16 cellular contexts compared by ENCODE assay signal in the genomic region with DNA sequence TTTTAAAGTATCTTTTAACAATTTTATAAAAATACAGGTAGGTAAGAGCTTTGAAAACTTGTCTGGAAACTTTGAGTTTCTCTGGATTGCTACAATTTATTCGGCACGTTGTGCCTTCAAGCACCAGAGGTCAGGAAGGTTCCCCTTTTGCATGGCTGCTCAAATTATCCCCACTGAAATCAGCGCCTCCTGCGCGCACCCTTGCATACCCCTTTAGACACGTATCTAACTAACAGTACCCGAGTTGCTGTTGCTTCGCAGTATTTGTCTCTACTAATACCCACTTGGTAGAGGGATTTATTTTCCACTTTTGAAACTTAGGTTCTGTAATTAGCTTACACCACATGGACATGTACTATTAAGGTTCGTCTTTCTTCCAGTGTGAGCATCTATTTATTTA. TPM values are rescaled to one million over a fixed set of nuclear protein-coding genes. Genes with fewer than 3 reads are reported as not detected.
DNase-seq lines count a peak whose midpoint lies in the region; ATAC-seq, FAIRE-seq and TF ChIP-seq lines count a peak whose summit lies in the region.
"Had no signal": no experiment of that assay in that cellular context is flagged by ENCODE, and none has a peak within 500 bp of the region (broad histone marks: within the 10 kb centered on the region; RNA-seq: fewer than 3 reads in every experiment).

No MANE protein-coding gene starts in this region.

- CTCF ChIA-PET in HCT116 (lab: Charles Lee), result no interaction called here
- CTCF ChIA-PET in OCI-LY7 (lab: Charles Lee; ENCODE audit: unreplicated experiment), result no interaction called here

- TF ChIP-seq CTCF in HCT116 (IDR thresholded peaks at IDR 0.05 in 2 of 3, conservative IDR thresholded peaks at IDR 0.05 in 1 of 3; ENCODE audit: borderline replicate concordance in 1 of 3, insufficient read depth in 1 of 3, low read depth in 2 of 3, low read length in 2 of 3) (no peak), astrocyte (IDR thresholded peaks at IDR 0.05; ENCODE audit: insufficient read depth, low read depth, low read length) (no peak), OCI-LY7 (conservative IDR thresholded peaks at IDR 0.05; ENCODE audit: low read length) (no peak)

- H4K20me1 ChIP-seq in HCT116 (ENCODE audit: insufficient read depth) (no peaks in the 10 kb centered on the region), astrocyte (ENCODE audit: insufficient read depth, low read length) (no peaks in the 10 kb centered on the region), OCI-LY7 (ENCODE audit: insufficient read depth, low read length) (no peaks in the 10 kb centered on the region)

- no peak overlapping the region for H3K27ac Mint-ChIP-seq in astrocyte (ENCODE audit: unreplicated experiment)
- H3K27ac Mint-ChIP-seq: activated naive CD4-positive, alpha-beta T cell treated with anti-CD3 and anti-CD28 coated beads for 36 hours had no signal

- intact Hi-C loops in HCT116 (cut with micrococcal nuclease), result no loop called here
- intact Hi-C loops in OCI-LY7 (cut with micrococcal nuclease; ENCODE audit: unreplicated experiment), result no loop called here

- H3K79me2 ChIP-seq in HCT116 (ENCODE audit: insufficient read depth, low read length), result no peaks in the 10 kb centered on the region
- H3K79me2 ChIP-seq in astrocyte (ENCODE audit: insufficient read depth, low read length), result no peaks in the 10 kb centered on the region
- H3K79me2 ChIP-seq in OCI-LY7 (ENCODE audit: insufficient read depth, low read depth, low read length), result no peaks in the 10 kb centered on the region

- H3K4me2 ChIP-seq in HCT116 (ENCODE audit: low read length) (peak overlapping the region; percentile 57; the same call in 1 of the 2 replicates), astrocyte (ENCODE audit: low read length) (peak overlapping the region; percentile 81), OCI-LY7 (ENCODE audit: low read length) (no peak overlapping the region)

- H3K27me3 Mint-ChIP-seq in astrocyte (ENCODE audit: low read depth, unreplicated experiment), result peaks cover 51% of the 10 kb centered on the region

- POLR2A ChIA-PET in HCT116 (lab: Charles Lee) (no interaction called here), OCI-LY7 (lab: Charles Lee) (no interaction called here)

- TF ChIP-seq RAD21 in HCT116 (IDR thresholded peaks at IDR 0.05; ENCODE audit: low read depth), result no peak

- no peaks in the 10 kb centered on the region for H3K36me3 Mint-ChIP-seq in astrocyte (ENCODE audit: low read depth, unreplicated experiment)

- RAD21 ChIA-PET in HCT116 (lab: Charles Lee; ENCODE audit: low non-redundant PET in 1 of 2, low total read pairs in 2 of 2, uncharacterized antibody in 2 of 2, unreplicated experiment in 2 of 2), result no interaction called here

- H3K36me3 ChIP-seq in HCT116 (ENCODE audit: control insufficient read depth in 1 of 2, insufficient read depth in 2 of 2, low read length in 2 of 2), result no peaks in the 10 kb centered on the region
- H3K36me3 ChIP-seq in astrocyte (ENCODE audit: insufficient read depth, low read length), result no peaks in the 10 kb centered on the region
- no peaks in the 10 kb centered on the region for H3K36me3 ChIP-seq in skeletal muscle tissue (ENCODE audit: control insufficient read depth in 3 of 3, insufficient read depth in 3 of 3, low read length in 3 of 3)
- no peaks in the 10 kb centered on the region for H3K36me3 ChIP-seq in OCI-LY7 (ENCODE audit: insufficient read depth, low read length)
- H3K36me3 ChIP-seq: pancreas had no signal

- peak overlapping the region; percentile 14 for H3K4me3 Mint-ChIP-seq in astrocyte (ENCODE audit: unreplicated experiment)
- H3K4me3 Mint-ChIP-seq: activated naive CD4-positive, alpha-beta T cell treated with anti-CD3 and anti-CD28 coated beads for 36 hours had no signal

- no peak overlapping the region for H3K27ac ChIP-seq in HCT116 (ENCODE audit: low read depth, low read length)
- no peak overlapping the region for H3K27ac ChIP-seq in astrocyte (ENCODE audit: low read depth, low read length)
- H3K27ac ChIP-seq in skeletal muscle tissue (ENCODE audit: low read depth, low read length), result peak overlapping the region; percentile 78
- no peak overlapping the region for H3K27ac ChIP-seq in OCI-LY7 (ENCODE audit: low read depth, low read length, poor library complexity, severe bottlenecking)

- no peak for ATAC-seq in HCT116
- ATAC-seq in HG02763 (IDR thresholded peaks at IDR 0.05; ENCODE audit: unreplicated experiment), result no peak
- ATAC-seq in GM21723 (IDR thresholded peaks at IDR 0.05; ENCODE audit: unreplicated experiment), result no peak

- DNase-seq in HCT116 (ENCODE audit: low read depth, low spot score) (no peak), astrocyte (ENCODE audit: low read depth) (no peak), hepatic stellate cell (ENCODE audit: low spot score) (peak; percentile 6), OCI-LY7 (ENCODE audit: low spot score) (no peak), Ammon's horn (ENCODE audit: low spot score) (no peak)
- DNase-seq: activated CD4-positive, alpha-beta T cell treated with anti-CD3 and anti-CD28 coated beads for 48 hours; activated naive CD4-positive, alpha-beta T cell treated with anti-CD3 and anti-CD28 coated beads for 36 hours; COR-L47; NCI-H2227 treated with DMSO at 0.1 percent for 48 hours; pancreas had no signal

- H3K9ac ChIP-seq in HCT116 (ENCODE audit: low read length), result no peak overlapping the region
- no peak overlapping the region for H3K9ac ChIP-seq in astrocyte (ENCODE audit: low read length)
- peak overlapping the region; percentile 76 to 84 (median 82) for H3K9ac ChIP-seq in skeletal muscle tissue (ENCODE audit: low read depth in 1 of 3, low read length in 3 of 3)

- peaks cover 15% of the 10 kb centered on the region for H3K4me1 Mint-ChIP-seq in astrocyte (ENCODE audit: low read depth, unreplicated experiment)

- H3K9me3 ChIP-seq in HCT116 (ENCODE audit: control insufficient read depth in 1 of 2, insufficient read depth in 1 of 2, low read depth in 1 of 2, low read length in 2 of 2) (no peaks in the 10 kb centered on the region), astrocyte (ENCODE audit: insufficient read depth, low read depth, low read length) (peaks cover 3% of the 10 kb centered on the region), skeletal muscle tissue (ENCODE audit: control insufficient read depth in 3 of 3, low read length in 3 of 3) (no peaks in the 10 kb centered on the region), OCI-LY7 (ENCODE audit: low read length) (no peaks in the 10 kb centered on the region)
- H3K9me3 ChIP-seq: pancreas had no signal

- no peak overlapping the region for H3K4me3 ChIP-seq in HCT116 (replicated peaks in 1 of 2; ENCODE audit: low read depth in 1 of 2, low read length in 2 of 2)
- H3K4me3 ChIP-seq in astrocyte (ENCODE audit: insufficient read depth, low read depth, low read length), result no peak overlapping the region
- H3K4me3 ChIP-seq in skeletal muscle tissue (ENCODE audit: low read length in 3 of 3), result peak overlapping the region; percentile 64 to 85 (median 78)
- no peak overlapping the region for H3K4me3 ChIP-seq in OCI-LY7 (ENCODE audit: low read depth, low read length, poor library complexity, severe bottlenecking)

- no peaks in the 10 kb centered on the region for H3K9me3 Mint-ChIP-seq in astrocyte (ENCODE audit: unreplicated experiment)
- H3K9me3 Mint-ChIP-seq: activated naive CD4-positive, alpha-beta T cell treated with anti-CD3 and anti-CD28 coated beads for 36 hours had no signal

- no peaks in the 10 kb centered on the region for H3K27me3 ChIP-seq in HCT116 (ENCODE audit: insufficient read depth, low read length)
- H3K27me3 ChIP-seq in astrocyte (ENCODE audit: insufficient read depth, low read length), result peaks cover 62% of the 10 kb centered on the region
- H3K27me3 ChIP-seq in skeletal muscle tissue (ENCODE audit: control insufficient read depth in 3 of 3, insufficient read depth in 3 of 3, low read length in 3 of 3), result peaks cover 27 to 40% (median 27%) of the 10 kb centered on the region in 3 donors

- H3K9me2 ChIP-seq in HCT116 (ENCODE audit: insufficient read depth) (no peaks in the 10 kb centered on the region), OCI-LY7 (ENCODE audit: insufficient read depth, low read length) (no peaks in the 10 kb centered on the region)

- H2AFZ ChIP-seq in HCT116 (ENCODE audit: low read depth, low read length, poor library complexity, severe bottlenecking), result no peak overlapping the region
- H2AFZ ChIP-seq in astrocyte (ENCODE audit: low read depth, low read length), result no peak overlapping the region
- no peak overlapping the region for H2AFZ ChIP-seq in OCI-LY7 (ENCODE audit: low read length)

- TF ChIP-seq POLR2A in HCT116 (IDR thresholded peaks at IDR 0.05; ENCODE audit: borderline replicate concordance, extremely low read depth, insufficient read depth, insufficient read length), result no peak

- peaks cover 0 to 6% of the 10 kb centered on the region in 2 experiments; a peak in 1 of 4 replicates for H3K4me1 ChIP-seq in HCT116 (ENCODE audit: control insufficient read depth in 1 of 2, insufficient read depth in 2 of 2, low read length in 2 of 2)
- H3K4me1 ChIP-seq in astrocyte (ENCODE audit: insufficient read depth, low read length), result peaks cover 19% of the 10 kb centered on the region
- peaks cover 6 to 15% (median 6%) of the 10 kb centered on the region in 3 donors for H3K4me1 ChIP-seq in skeletal muscle tissue (ENCODE audit: control insufficient read depth in 3 of 3, insufficient read depth in 3 of 3, low read length in 3 of 3)
- H3K4me1 ChIP-seq in OCI-LY7 (ENCODE audit: insufficient read depth, low read length, poor library complexity, severe bottlenecking), result no peaks in the 10 kb centered on the region
- H3K4me1 ChIP-seq: pancreas had no signal

- no peak for FAIRE-seq in astrocyte (lab: Jason Lieb, UNC)
- FAIRE-seq: GM12892, islet of Langerhans, pancreas had no signal

- BruUV-seq in HCT116 (replicated peaks; lab: Mats Ljungman, UMichigan), result no TSS peak
- BruUV-seq in OCI-LY7 (replicated peaks; lab: Mats Ljungman, UMichigan), result no TSS peak

TF ChIP-seq in HCT116, 20 proteins besides CTCF, POLR2A, EP300 and RAD21 (continues in another document):
- TF ChIP-seq EZH2phosphoT487 (IDR thresholded peaks at IDR 0.05; ENCODE audit: borderline replicate concordance) (no peak), SIN3A (IDR thresholded peaks at IDR 0.05; ENCODE audit: low read depth) (no peak), ZNF274 (IDR thresholded peaks at IDR 0.05; ENCODE audit: low read depth, low read length) (no peak), ZFX (IDR thresholded peaks at IDR 0.05) (no peak), CEBPB (IDR thresholded peaks at IDR 0.05; ENCODE audit: low read depth) (no peak)

RNA-seq across cellular contexts. Expression of a gene that starts 1.6 kb away (rescaled TPM):
- total RNA-seq in HCT116 (2021; ENCODE audit: unreplicated experiment) (not detected), astrocyte (not detected in 2 replicates), skeletal muscle tissue (44.9 TPM), OCI-LY7 (2022) (not detected in 2 replicates)
- not detected in 2 replicates for polyA plus RNA-seq in HCT116 (2012)
- total RNA-seq in OCI-LY7 (2014; rRNA removed; shearing (Covaris generic)), result not detected in 2 replicates
- total RNA-seq: activated naive CD4-positive, alpha-beta T cell treated with anti-CD3 and anti-CD28 coated beads for 36 hours; SK-MEL-5 had no signal

Comparison
In these comparisons a context has a peak if more than half of its experiments do, and no peak if none do; other contexts are left out.
1. H3K4me3 ChIP-seq: peak in skeletal muscle tissue (3 of 3); none in HCT116 (0 of 2), astrocyte (single experiment) and OCI-LY7 (single experiment).
2. H3K9ac ChIP-seq: peak in skeletal muscle tissue (3 of 3); none in HCT116 (single experiment) and astrocyte (single experiment).
3. RNA of a gene that starts 1.6 kb away (total RNA-seq): 44.9 TPM in skeletal muscle tissue (single experiment); not detected in OCI-LY7, not detected in HCT116 (single experiment) and not detected in astrocyte; every median in the first group is over 10 times any median in the second.